ENCODE assay signal across 17 cellular contexts in genomic region chr4:177485528-177485927, GRCh38. TPM values are rescaled to one million over a fixed set of nuclear protein-coding genes. Genes with fewer than 3 reads are reported as not detected.
DNase-seq lines count a peak whose midpoint lies in the region; ATAC-seq and TF ChIP-seq lines count a peak whose summit lies in the region.
"Had no signal": no experiment of that assay in that cellular context is flagged by ENCODE, and none has a peak within 500 bp of the region (broad histone marks: within the 10 kb centered on the region; RNA-seq: fewer than 3 reads in every experiment).

No MANE protein-coding gene starts in this region.

- H3K36me3 ChIP-seq in GM23248 (ENCODE audit: low read depth) (no peaks in the 10 kb centered on the region), SK-N-SH (replicated peaks in 1 of 2; ENCODE audit: control insufficient read depth in 1 of 2, insufficient read depth in 2 of 2, low read length in 1 of 2) (no peaks in the 10 kb centered on the region), skeletal muscle satellite cell (ENCODE audit: insufficient read depth, low read length) (no peaks in the 10 kb centered on the region)
- H3K36me3 ChIP-seq: adrenal gland; BLaER1 treated with 17β-estradiol and CSF1 and Interleukin-3, amounts not matched to agents 10 nM and 100 nM; spleen had no signal

- H3F3A ChIP-seq in GM23248 (ENCODE audit: insufficient read depth): peaks cover 35% of the 10 kb centered on the region
- H3F3A ChIP-seq in SK-N-SH (replicated peaks; ENCODE audit: insufficient read depth): peaks cover 9% of the 10 kb centered on the region

- DNase-seq in GM23248 (peak; percentile 85), SK-N-SH (no peak), fibroblast of peridontal ligament (ENCODE audit: extremely low read depth) (peak; percentile 79), NCI-H82 treated with DMSO at 0.1 percent for 48 hours (lab: John Stamatoyannopoulos, UW; ENCODE audit: unreplicated experiment) (no peak), right cardiac atrium (no peak), GOT3 (lab: John Stamatoyannopoulos, UW) (no peak)
- DNase-seq: activated B cell treated with CpG ODN at 0.5 μM for 24 hours, adrenal gland, DMS79 treated with DMSO at 0.1 percent for 48 hours, endodermal cell, NCI-H1436 treated with DMSO at 0.1 percent for 48 hours, NCI-H2227 treated with DMSO at 0.1 percent for 48 hours, SHP77, spleen had no signal

- H3K4me3 ChIP-seq in GM23248 (peak overlapping the region; percentile 14; the same call in 1 of the 2 replicates), SK-N-SH (ENCODE audit: low read depth in 2 of 2, low read length in 1 of 2) (no peak overlapping the region), skeletal muscle satellite cell (ENCODE audit: low read length) (no peak overlapping the region), right cardiac atrium (ENCODE audit: low read length) (no peak overlapping the region)
- H3K4me3 ChIP-seq: adrenal gland; BLaER1 treated with 17β-estradiol and CSF1 and Interleukin-3, amounts not matched to agents 10 nM and 100 nM; spleen had no signal

- H3K27ac ChIP-seq in GM23248 (peak overlapping the region; percentile 96), SK-N-SH (ENCODE audit: low read depth in 2 of 2, low read length in 1 of 2) (peak overlapping the region in 1 of 2 experiments; percentile 93; a peak in 2 of 4 replicates), right cardiac atrium (ENCODE audit: low read length) (no peak overlapping the region)
- H3K27ac ChIP-seq: adrenal gland; BLaER1 treated with 17β-estradiol and CSF1 and Interleukin-3, amounts not matched to agents 10 nM and 100 nM; parathyroid adenoma; spleen had no signal

- no peak for TF ChIP-seq RAD21 in SK-N-SH (IDR thresholded peaks at IDR 0.05; ENCODE audit: low read length)

- peak overlapping the region; percentile 64 for H3K9ac ChIP-seq in GM23248
- H3K9ac ChIP-seq in SK-N-SH: peak overlapping the region; percentile 61
- H3K9ac ChIP-seq in skeletal muscle satellite cell (ENCODE audit: low read depth, low read length): peak overlapping the region; percentile 48
- H3K9ac ChIP-seq: BLaER1 treated with 17β-estradiol and CSF1 and Interleukin-3, amounts not matched to agents 10 nM and 100 nM; parathyroid adenoma had no signal

- H3K79me2 ChIP-seq in GM23248 (ENCODE audit: insufficient read depth) (no peaks in the 10 kb centered on the region), SK-N-SH (ENCODE audit: insufficient read depth) (no peaks in the 10 kb centered on the region)
- H3K79me2 ChIP-seq: parathyroid adenoma had no signal

- H3K4me2 ChIP-seq in GM23248 (ENCODE audit: unreplicated experiment) (peak overlapping the region; percentile 62), SK-N-SH (0 out of 2 replicates have a peak overlapping the region, but pooled peaks have one; percentile 24), skeletal muscle satellite cell (ENCODE audit: low read length) (peak overlapping the region; percentile 25)

- peaks cover 60% of the 10 kb centered on the region for H3K4me1 ChIP-seq in GM23248 (ENCODE audit: insufficient read depth)
- peaks cover 0 to 20% of the 10 kb centered on the region in 2 experiments; a peak in 1 of 4 replicates for H3K4me1 ChIP-seq in SK-N-SH (ENCODE audit: control insufficient read depth in 1 of 2, insufficient read depth in 2 of 2, low read depth in 1 of 2, low read length in 1 of 2)
- peaks cover 23% of the 10 kb centered on the region for H3K4me1 ChIP-seq in skeletal muscle satellite cell (ENCODE audit: control insufficient read depth, insufficient read depth, low read length)
- no peaks in the 10 kb centered on the region for H3K4me1 ChIP-seq in right cardiac atrium (ENCODE audit: control insufficient read depth, insufficient read depth, low read length)
- H3K4me1 ChIP-seq: adrenal gland, parathyroid adenoma, spleen had no signal

- POLR2A ChIA-PET in SK-N-SH (lab: Yijun Ruan, JAX): no interaction called here

- WGBS in GM23248 (ENCODE audit: low coverage in 1 of 2, low lambda C conversion rate in 2 of 2, missing lambda C conversion rate in 2 of 2), 2 experiments: 0% methylated on average over 1 of the region's 1 CpG
- WGBS in SK-N-SH (ENCODE audit: low lambda C conversion rate): 17% methylated on average over 1 of the region's 1 CpG
- WGBS in right cardiac atrium: 80% methylated on average over 1 of the region's 1 CpG

- CTCF ChIA-PET in SK-N-SH (lab: Yijun Ruan, JAX): no interaction called here

- intact Hi-C loops in right cardiac atrium (cut with DNase I): no loop called here

- H4K20me1 ChIP-seq in GM23248 (ENCODE audit: insufficient read depth) (no peaks in the 10 kb centered on the region), SK-N-SH (ENCODE audit: insufficient read depth) (no peaks in the 10 kb centered on the region)
- H4K20me1 ChIP-seq: BLaER1 treated with 17β-estradiol and CSF1 and Interleukin-3, amounts not matched to agents 10 nM and 100 nM had no signal

- ATAC-seq in right cardiac atrium: no peak

- H3K9me2 ChIP-seq in GM23248 (ENCODE audit: insufficient read depth) (no peaks in the 10 kb centered on the region), SK-N-SH (no peaks in the 10 kb centered on the region)

- H3K9me3 ChIP-seq in GM23248 (ENCODE audit: low read depth) (no peaks in the 10 kb centered on the region), SK-N-SH (no peaks in the 10 kb centered on the region), skeletal muscle satellite cell (replicated peaks; ENCODE audit: low read length) (no peaks in the 10 kb centered on the region), right cardiac atrium (ENCODE audit: control insufficient read depth, low read length) (no peaks in the 10 kb centered on the region)
- H3K9me3 ChIP-seq: adrenal gland; BLaER1 treated with 17β-estradiol and CSF1 and Interleukin-3, amounts not matched to agents 10 nM and 100 nM; spleen had no signal

- H2AFZ ChIP-seq in GM23248 (peak overlapping the region; percentile 50), SK-N-SH (ENCODE audit: low read depth) (peak overlapping the region; percentile 44; the same call in 1 of the 2 replicates)
- H2AFZ ChIP-seq: parathyroid adenoma had no signal

- TF ChIP-seq CTCF in SK-N-SH (IDR thresholded peaks at IDR 0.05): no peak

- H3K27me3 ChIP-seq in GM23248 (replicated peaks; ENCODE audit: insufficient read depth) (no peaks in the 10 kb centered on the region), SK-N-SH (ENCODE audit: insufficient read depth) (no peaks in the 10 kb centered on the region), skeletal muscle satellite cell (ENCODE audit: control insufficient read depth, insufficient read depth, low read length) (no peaks in the 10 kb centered on the region), right cardiac atrium (ENCODE audit: control insufficient read depth, insufficient read depth) (no peaks in the 10 kb centered on the region)
- H3K27me3 ChIP-seq: adrenal gland; BLaER1 treated with 17β-estradiol and CSF1 and Interleukin-3, amounts not matched to agents 10 nM and 100 nM; spleen had no signal

- peak in 1 of 2 experiments; percentile 84; a peak in 2 of 4 replicates for TF ChIP-seq EP300 in SK-N-SH (IDR thresholded peaks at IDR 0.05; ENCODE audit: borderline replicate concordance in 1 of 2, low read depth in 1 of 2, low read length in 1 of 2)

- in situ Hi-C loops in GM23248 (cut with MboI): no loop called here

TF ChIP-seq in SK-N-SH, 30 proteins besides CTCF, POLR2A, EP300 and RAD21 (continues in another document):
- TF ChIP-seq MEF2A (IDR thresholded peaks at IDR 0.05; ENCODE audit: borderline replicate concordance, low read depth) (0 out of 2 replicates have a peak, but pooled peaks have one; percentile 32), IRF3 (IDR thresholded peaks at IDR 0.05; ENCODE audit: low read depth, low read length) (no peak), GATA2 (CRISPR knock-in tag; IDR thresholded peaks at IDR 0.05) (no peak), RCOR1 (IDR thresholded peaks at IDR 0.05; ENCODE audit: low read length) (no peak), ELF1 (IDR thresholded peaks at IDR 0.05) (no peak), FOXJ3 (CRISPR knock-in tag; IDR thresholded peaks at IDR 0.05) (no peak), MXI1 (IDR thresholded peaks at IDR 0.05; ENCODE audit: low read depth, low read length) (no peak), YY1 (IDR thresholded peaks at IDR 0.05; ENCODE audit: low read depth) (no peak), JUND (IDR thresholded peaks at IDR 0.05) (peak; percentile 72), CHD2 (IDR thresholded peaks at IDR 0.05; ENCODE audit: low read length, partially characterized antibody) (no peak), SMC3 (IDR thresholded peaks at IDR 0.05; ENCODE audit: low read depth, low read length) (no peak), FOSL2 (IDR thresholded peaks at IDR 0.05; ENCODE audit: borderline replicate concordance, low read depth) (peak; percentile 91), GABPA (IDR thresholded peaks at IDR 0.05; ENCODE audit: low read depth) (no peak), RXRA (IDR thresholded peaks at IDR 0.05; ENCODE audit: borderline replicate concordance, low read depth) (no peak), FOXM1 (IDR thresholded peaks at IDR 0.05; ENCODE audit: low read depth) (peak; percentile 38; the same call in 1 of the 2 replicates)

RNA-seq across cellular contexts. Expression of gene AGA, which starts 43.3 kb away (rescaled TPM):
- 60.2 and 68.7 TPM in 2 replicates for total RNA-seq in GM23248 (2014; rRNA removed; shearing (Covaris generic))
- polyA plus RNA-seq in GM23248 (2016; fragmentation: Nextera tagmentation; extraction: Ambion mirVana): 45.9 and 50.7 TPM in 2 replicates
- polyA plus RNA-seq in SK-N-SH (2012; rRNA removed): 36.8 and 41.7 TPM in 2 replicates
- polyA plus RNA-seq in SK-N-SH (2012; cell fraction: cytosol; rRNA removed): 40.6 and 43.8 TPM in 2 replicates
- polyA plus RNA-seq in SK-N-SH (2012; cell fraction: nucleus; rRNA removed): 27.7 and 37.2 TPM in 2 replicates
- total RNA-seq in skeletal muscle satellite cell (2012; rRNA removed): 8.1 and 15.5 TPM in 2 replicates
- total RNA-seq in right cardiac atrium: 10 to 100 TPM in 1 of 4 donors, 1 to 10 TPM in 3; 7.6 to 10.3 (median 9.0) TPM
- 6.2 TPM for polyA plus RNA-seq in right cardiac atrium

Comparison
In these comparisons a context has a peak if more than half of its experiments do, and no peak if none do; other contexts are left out.
1. DNase-seq: peak in GM23248 (single experiment) and fibroblast of peridontal ligament (single experiment); none in SK-N-SH (single experiment), NCI-H82 treated with DMSO at 0.1 percent for 48 hours (single experiment), right cardiac atrium (0 of 3) and GOT3 (single experiment).
2. Peak in every context shown above with its lines, with median percentiles within 50 percentile points of each other: H3K4me2 ChIP-seq and H3K9ac ChIP-seq.